In the genomic region with DNA sequence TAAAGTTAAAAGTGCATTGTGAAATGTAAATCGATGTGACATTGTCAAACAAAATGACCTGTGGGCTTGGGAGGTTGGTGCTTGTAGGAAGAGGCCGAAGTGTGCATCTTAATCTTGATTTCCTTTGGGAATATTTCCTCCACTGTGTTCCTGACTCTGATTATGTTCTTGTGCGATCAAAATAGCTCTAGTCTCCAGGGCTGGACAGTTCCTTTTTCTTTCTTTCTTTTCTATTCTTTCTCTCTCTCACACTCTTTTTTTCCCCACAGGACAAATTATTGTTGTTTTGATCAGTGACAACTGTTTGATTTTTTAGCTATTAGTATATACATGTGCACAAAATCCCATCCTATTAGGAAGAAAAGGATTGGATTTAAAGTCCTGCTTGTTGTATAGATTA, we compare ENCODE assay signal across 7 cellular contexts.
"Had no signal": no experiment of that assay in that cellular context is flagged by ENCODE, and none has a peak within 500 bp of the region (broad histone marks: within the 10 kb centered on the region; RNA-seq: fewer than 3 reads in every experiment).

No MANE protein-coding gene starts in this region.

- H3K36me3 ChIP-seq: HAP-1 had no signal

- H2AFZ ChIP-seq: GM23248 had no signal

- FAIRE-seq: H54 had no signal

- H3K27ac Mint-ChIP-seq: HFFc6 had no signal

- H3K4me3 ChIP-seq: GM23248, HAP-1 had no signal

- H3K27ac ChIP-seq: GM23248 had no signal

- H3K9me3 ChIP-seq: HAP-1 had no signal

- H3K9me3 Mint-ChIP-seq: H9, HFFc6 had no signal

- H3K4me3 Mint-ChIP-seq: H9, HFFc6 had no signal

- H3K9ac ChIP-seq: GM23248 had no signal

- DNase-seq: GM23248, GOT3, HCEC 1CT, HFFc6 had no signal
